9 cellular contexts compared by ENCODE assay signal in genomic region chr7:43650457-43651052, GRCh38.
DNase-seq lines count a peak whose midpoint lies in the region; ATAC-seq and TF ChIP-seq lines count a peak whose summit lies in the region.
"Had no signal": no experiment of that assay in that cellular context is flagged by ENCODE, and none has a peak within 500 bp of the region (broad histone marks: within the 10 kb centered on the region; RNA-seq: fewer than 3 reads in every experiment).

No MANE protein-coding gene starts in this region.

- DNase-seq in activated CD4-positive, alpha-beta T cell treated with anti-CD3 and anti-CD28 coated beads, Interleukin-2, amount 10 ng/mL, durations not matched to agents 24 days and 14 days: peak; percentile 75
- no peak for DNase-seq in activated CD4-positive, alpha-beta T cell treated with anti-CD3 and anti-CD28 coated beads for 4 hours
- no peak for DNase-seq in WTC11 (ENCODE audit: low spot score)
- DNase-seq in foreskin fibroblast: peak; percentile 80 to 84
- peak; percentile 45 for DNase-seq in stromal cell of bone marrow (ENCODE audit: low read depth)
- DNase-seq in SKM-1 treated with dmso at 0.1 percent for 144 hours (lab: John Stamatoyannopoulos, UW; ENCODE audit: unreplicated experiment): no peak

- TF ChIP-seq CTCF in WTC11 (IDR thresholded peaks at IDR 0.05) (no peak), foreskin fibroblast (IDR thresholded peaks at IDR 0.05; ENCODE audit: low read depth, low read length) (no peak)

- H3K4me1 Mint-ChIP-seq in activated CD4-positive, alpha-beta T cell treated with anti-CD3 and anti-CD28 coated beads, Interleukin-2, amount 10 ng/mL, durations not matched to agents 24 days and 14 days: peaks cover 79% of the 10 kb centered on the region
- peaks cover 85% of the 10 kb centered on the region for H3K4me1 Mint-ChIP-seq in WTC11

- POLR2A ChIA-PET in WTC11 (lab: Charles Lee): interaction anchor here (0.7 to 1.0 kb wide), 2 partner anchors 11 to 68 kb away, joined by 4 to 7 read pairs; partner anchors contain the start of gene STK17A

- H3K4me3 ChIP-seq in foreskin fibroblast (ENCODE audit: low read depth in 1 of 2, low read length in 2 of 2): no peak overlapping the region
- H3K4me3 ChIP-seq: hepatocyte had no signal

- no peak for ATAC-seq in WTC11
- no peak for ATAC-seq in GM19351 (IDR thresholded peaks at IDR 0.05; ENCODE audit: unreplicated experiment)
- ATAC-seq in GM19328 (IDR thresholded peaks at IDR 0.05; ENCODE audit: unreplicated experiment): no peak

- H3K27me3 Mint-ChIP-seq in activated CD4-positive, alpha-beta T cell treated with anti-CD3 and anti-CD28 coated beads, Interleukin-2, amount 10 ng/mL, durations not matched to agents 24 days and 14 days: no peaks in the 10 kb centered on the region
- H3K27me3 Mint-ChIP-seq in WTC11 (ENCODE audit: low read depth): no peaks in the 10 kb centered on the region

- peak overlapping the region; percentile 81 for H3K4me3 Mint-ChIP-seq in activated CD4-positive, alpha-beta T cell treated with anti-CD3 and anti-CD28 coated beads, Interleukin-2, amount 10 ng/mL, durations not matched to agents 24 days and 14 days
- H3K4me3 Mint-ChIP-seq in WTC11: no peak overlapping the region

- CTCF ChIA-PET in WTC11 (lab: Charles Lee): interaction anchor here (0.7 to 2.6 kb wide), 3 partner anchors 49 to 216 kb away, joined by 3 to 10 read pairs (median 6); partner anchors contain the start of gene STK17A

- intact Hi-C loops in activated CD4-positive, alpha-beta T cell treated with anti-CD3 and anti-CD28 coated beads, Interleukin-2, amount 10 ng/mL, durations not matched to agents 24 days and 14 days (cut with micrococcal nuclease): no loop called here

- peaks cover 10% of the 10 kb centered on the region for H3K9me3 Mint-ChIP-seq in activated CD4-positive, alpha-beta T cell treated with anti-CD3 and anti-CD28 coated beads, Interleukin-2, amount 10 ng/mL, durations not matched to agents 24 days and 14 days
- no peaks in the 10 kb centered on the region for H3K9me3 Mint-ChIP-seq in WTC11

- peak overlapping the region; percentile 99 for H3K27ac Mint-ChIP-seq in activated CD4-positive, alpha-beta T cell treated with anti-CD3 and anti-CD28 coated beads, Interleukin-2, amount 10 ng/mL, durations not matched to agents 24 days and 14 days
- H3K27ac Mint-ChIP-seq in WTC11: peak overlapping the region; percentile 82; the same call in 1 of the 2 replicates

- H3K36me3 Mint-ChIP-seq in activated CD4-positive, alpha-beta T cell treated with anti-CD3 and anti-CD28 coated beads, Interleukin-2, amount 10 ng/mL, durations not matched to agents 24 days and 14 days (ENCODE audit: low read depth): peaks cover 42% of the 10 kb centered on the region
- peaks cover 8% of the 10 kb centered on the region for H3K36me3 Mint-ChIP-seq in WTC11

TF ChIP-seq in WTC11, 78 proteins besides CTCF, POLR2A, EP300 and RAD21:
- no peak for TF ChIP-seq GABPB1 (CRISPR knock-in tag; IDR thresholded peaks at IDR 0.05)
- no peak for TF ChIP-seq NR2C2 (CRISPR knock-in tag; IDR thresholded peaks at IDR 0.05)
- TF ChIP-seq GTF2I (CRISPR knock-in tag; conservative IDR thresholded peaks at IDR 0.05): no peak
- TF ChIP-seq NR3C1 (CRISPR knock-in tag; conservative IDR thresholded peaks at IDR 0.05; ENCODE audit: low read depth): no peak
- TF ChIP-seq EMX1 (CRISPR knock-in tag; IDR thresholded peaks at IDR 0.05): no peak
- TF ChIP-seq, protein P1, sequence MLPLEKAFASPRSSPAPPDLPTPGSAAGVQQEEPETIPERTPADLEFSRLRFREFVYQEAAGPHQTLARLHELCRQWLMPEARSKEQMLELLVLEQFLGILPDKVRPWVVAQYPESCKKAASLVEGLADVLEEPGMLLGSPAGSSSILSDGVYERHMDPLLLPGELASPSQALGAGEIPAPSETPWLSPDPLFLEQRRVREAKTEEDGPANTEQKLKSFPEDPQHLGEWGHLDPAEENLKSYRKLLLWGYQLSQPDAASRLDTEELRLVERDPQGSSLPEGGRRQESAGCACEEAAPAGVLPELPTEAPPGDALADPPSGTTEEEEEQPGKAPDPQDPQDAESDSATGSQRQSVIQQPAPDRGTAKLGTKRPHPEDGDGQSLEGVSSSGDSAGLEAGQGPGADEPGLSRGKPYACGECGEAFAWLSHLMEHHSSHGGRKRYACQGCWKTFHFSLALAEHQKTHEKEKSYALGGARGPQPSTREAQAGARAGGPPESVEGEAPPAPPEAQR (CRISPR knock-in tag; IDR thresholded peaks at IDR 0.05): no peak
- TF ChIP-seq CREM (CRISPR knock-in tag; IDR thresholded peaks at IDR 0.05): no peak
- no peak for TF ChIP-seq ZNF138 (CRISPR knock-in tag; conservative IDR thresholded peaks at IDR 0.05)
- TF ChIP-seq, protein P2, sequence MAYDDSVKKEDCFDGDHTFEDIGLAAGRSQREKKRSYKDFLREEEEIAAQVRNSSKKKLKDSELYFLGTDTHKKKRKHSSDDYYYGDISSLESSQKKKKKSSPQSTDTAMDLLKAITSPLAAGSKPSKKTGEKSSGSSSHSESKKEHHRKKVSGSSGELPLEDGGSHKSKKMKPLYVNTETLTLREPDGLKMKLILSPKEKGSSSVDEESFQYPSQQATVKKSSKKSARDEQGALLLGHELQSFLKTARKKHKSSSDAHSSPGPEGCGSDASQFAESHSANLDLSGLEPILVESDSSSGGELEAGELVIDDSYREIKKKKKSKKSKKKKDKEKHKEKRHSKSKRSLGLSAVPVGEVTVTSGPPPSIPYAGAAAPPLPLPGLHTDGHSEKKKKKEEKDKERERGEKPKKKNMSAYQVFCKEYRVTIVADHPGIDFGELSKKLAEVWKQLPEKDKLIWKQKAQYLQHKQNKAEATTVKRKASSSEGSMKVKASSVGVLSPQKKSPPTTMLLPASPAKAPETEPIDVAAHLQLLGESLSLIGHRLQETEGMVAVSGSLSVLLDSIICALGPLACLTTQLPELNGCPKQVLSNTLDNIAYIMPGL (CRISPR knock-in tag; IDR thresholded peaks at IDR 0.05): no peak
- TF ChIP-seq FOXP1 (CRISPR knock-in tag; IDR thresholded peaks at IDR 0.05; ENCODE audit: borderline replicate concordance): no peak
- no peak for TF ChIP-seq ERG (CRISPR knock-in tag; IDR thresholded peaks at IDR 0.05)
- TF ChIP-seq TP53 (CRISPR knock-in tag; IDR thresholded peaks at IDR 0.05): no peak
- no peak for TF ChIP-seq ZNF416 (CRISPR knock-in tag; IDR thresholded peaks at IDR 0.05)
- TF ChIP-seq MAX (CRISPR knock-in tag; IDR thresholded peaks at IDR 0.05): no peak
- no peak for TF ChIP-seq STAT6 (CRISPR knock-in tag; conservative IDR thresholded peaks at IDR 0.05; ENCODE audit: low read depth)
- TF ChIP-seq, protein P3, sequence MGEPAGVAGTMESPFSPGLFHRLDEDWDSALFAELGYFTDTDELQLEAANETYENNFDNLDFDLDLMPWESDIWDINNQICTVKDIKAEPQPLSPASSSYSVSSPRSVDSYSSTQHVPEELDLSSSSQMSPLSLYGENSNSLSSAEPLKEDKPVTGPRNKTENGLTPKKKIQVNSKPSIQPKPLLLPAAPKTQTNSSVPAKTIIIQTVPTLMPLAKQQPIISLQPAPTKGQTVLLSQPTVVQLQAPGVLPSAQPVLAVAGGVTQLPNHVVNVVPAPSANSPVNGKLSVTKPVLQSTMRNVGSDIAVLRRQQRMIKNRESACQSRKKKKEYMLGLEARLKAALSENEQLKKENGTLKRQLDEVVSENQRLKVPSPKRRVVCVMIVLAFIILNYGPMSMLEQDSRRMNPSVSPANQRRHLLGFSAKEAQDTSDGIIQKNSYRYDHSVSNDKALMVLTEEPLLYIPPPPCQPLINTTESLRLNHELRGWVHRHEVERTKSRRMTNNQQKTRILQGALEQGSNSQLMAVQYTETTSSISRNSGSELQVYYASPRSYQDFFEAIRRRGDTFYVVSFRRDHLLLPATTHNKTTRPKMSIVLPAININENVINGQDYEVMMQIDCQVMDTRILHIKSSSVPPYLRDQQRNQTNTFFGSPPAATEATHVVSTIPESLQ (CRISPR knock-in tag; IDR thresholded peaks at IDR 0.05): no peak
- TF ChIP-seq ETV6 (CRISPR knock-in tag; IDR thresholded peaks at IDR 0.05): no peak
- TF ChIP-seq SMAD4 (CRISPR knock-in tag; IDR thresholded peaks at IDR 0.05): no peak
- no peak for TF ChIP-seq JUN (CRISPR knock-in tag; IDR thresholded peaks at IDR 0.05)
- no peak for TF ChIP-seq GRHL2 (CRISPR knock-in tag; IDR thresholded peaks at IDR 0.05; ENCODE audit: insufficient replicate concordance, severe bottlenecking)
TF ChIP-seq in WTC11: peak in this region for 0.

Comparison
In these comparisons a context has a peak if more than half of its experiments do, and no peak if none do; other contexts are left out.
1. DNase-seq: peak in activated CD4-positive, alpha-beta T cell treated with anti-CD3 and anti-CD28 coated beads, Interleukin-2, amount 10 ng/mL, durations not matched to agents 24 days and 14 days (single experiment), foreskin fibroblast (2 of 2) and stromal cell of bone marrow (single experiment); none in activated CD4-positive, alpha-beta T cell treated with anti-CD3 and anti-CD28 coated beads for 4 hours (0 of 2), WTC11 (single experiment) and SKM-1 treated with dmso at 0.1 percent for 144 hours (single experiment).